ENCODE assay signal across 18 cellular contexts in the genomic region with DNA sequence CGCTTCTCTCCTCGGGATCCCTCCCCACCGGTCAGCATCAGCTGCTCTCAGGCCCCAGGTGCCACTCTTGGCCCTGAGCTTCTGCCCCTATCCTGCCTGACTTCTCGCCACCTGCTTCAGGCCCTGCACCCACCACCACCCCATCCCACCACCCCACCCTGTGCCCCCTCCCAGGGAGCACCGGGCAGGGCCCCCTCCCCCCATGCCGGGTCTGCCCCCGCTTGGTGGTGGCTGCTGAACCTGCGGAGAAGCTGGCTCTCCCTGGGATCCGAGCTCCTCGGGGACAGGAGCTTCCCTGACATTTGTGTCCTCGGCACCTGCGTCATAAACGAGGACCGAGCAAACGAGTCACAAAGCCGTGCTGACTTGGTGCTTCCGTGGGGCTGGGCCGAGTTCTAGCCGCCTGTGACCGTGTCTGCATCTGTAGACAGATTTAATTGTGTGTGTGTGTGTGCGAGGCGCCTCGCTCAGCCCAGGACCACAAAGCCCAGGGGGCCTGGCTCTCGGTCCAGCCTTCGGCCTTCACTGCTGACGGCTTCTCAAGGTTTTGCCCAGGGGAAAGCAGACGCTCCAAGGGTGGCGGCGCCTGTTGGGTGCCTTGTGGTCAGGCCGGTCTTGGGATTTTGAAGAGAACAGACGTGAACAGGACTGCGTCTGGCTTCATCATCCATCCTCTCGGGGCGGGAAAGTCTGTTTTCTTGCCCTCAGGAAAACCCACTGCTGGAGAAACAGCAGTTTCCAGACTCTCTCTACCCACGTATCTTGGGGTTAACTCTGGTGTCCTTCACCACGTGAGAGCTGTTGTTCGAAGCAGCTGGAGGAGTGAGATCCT.
"Had no signal": no experiment of that assay in that cellular context is flagged by ENCODE, and none has a peak within 500 bp of the region (broad histone marks: within the 10 kb centered on the region; RNA-seq: fewer than 3 reads in every experiment).

No MANE protein-coding gene starts in this region.

- ATAC-seq: activated CD4-positive, CD25-positive, alpha-beta regulatory T cell treated with anti-CD3 and anti-CD28 coated beads, Interleukin-2, amount 50 U/mL, for 24 hours; activated T-cell treated with anti-CD3 and anti-CD28 coated beads, Interleukin-2, amount 50 U/mL, for 4 hours; foreskin keratinocyte; left lobe of liver; naive thymus-derived CD4-positive, alpha-beta T cell; stimulated activated naive CD8-positive, alpha-beta T cell treated with anti-CD3 and anti-CD28 coated beads, Interleukin-15, amount 100 ng/mL, for 72 hours had no signal

- H3K27me3 ChIP-seq: testis had no signal

- H3K27ac ChIP-seq: epithelial cell of prostate, foreskin keratinocyte, testis had no signal

- DNase-seq: activated CD4-positive, alpha-beta T cell treated with anti-CD3 and anti-CD28 coated beads, Interleukin-2, amount 10 ng/mL, durations not matched to agents 7 days and 5 days; activated CD8-positive, alpha-beta memory T cell treated with anti-CD3 and anti-CD28 coated beads, Interleukin-2, amount 50 U/mL, for 4 hours; activated T-cell treated with anti-CD3 and anti-CD28 coated beads, Interleukin-2, amount 50 U/mL, for 4 hours; amygdala; central memory CD4-positive, alpha-beta T cell; foreskin keratinocyte; hippocampal formation; mesenchymal stem cell; naive thymus-derived CD4-positive, alpha-beta T cell; stimulated activated CD4-positive, alpha-beta T cell treated with anti-CD3 and anti-CD28 coated beads, Interleukin-4, amount 100 ng/mL, for 1 hour; stimulated activated naive CD8-positive, alpha-beta T cell treated with anti-CD3 and anti-CD28 coated beads, Interleukin-15, amount 100 ng/mL, for 72 hours; T-helper 1 cell; T1000; testis had no signal

- H3K4me1 ChIP-seq: foreskin keratinocyte had no signal

- H3K9me3 ChIP-seq: testis had no signal

- H3K4me3 ChIP-seq: dorsolateral prefrontal cortex, testis had no signal
